In the genomic region with DNA sequence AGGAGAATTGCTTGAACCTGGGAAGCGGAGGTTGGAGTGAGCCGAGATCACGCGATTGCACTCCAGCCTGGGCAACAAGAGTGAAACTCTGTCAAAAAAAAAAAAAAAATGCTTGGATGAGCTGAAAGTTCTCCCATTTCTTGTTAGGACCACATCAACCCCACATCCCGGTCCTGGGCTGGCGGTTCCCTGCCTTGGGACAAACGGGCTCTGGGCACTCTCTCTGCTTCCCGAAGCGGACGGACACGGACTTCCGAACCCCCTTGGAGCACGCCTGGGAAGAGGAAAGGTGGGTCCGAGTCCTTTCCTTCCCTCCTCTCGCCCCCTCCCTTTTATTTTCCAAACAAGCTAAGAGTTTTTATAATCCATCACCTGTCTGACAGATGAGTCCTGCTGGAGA, we compare ENCODE assay signal across 21 cellular contexts.
DNase-seq lines count a peak whose midpoint lies in the region; TF ChIP-seq lines count a peak whose summit lies in the region.
"Had no signal": no experiment of that assay in that cellular context is flagged by ENCODE, and none has a peak within 500 bp of the region (broad histone marks: within the 10 kb centered on the region; RNA-seq: fewer than 3 reads in every experiment).

No MANE protein-coding gene starts in this region.

- no peak overlapping the region for H3K23ac ChIP-seq in H9 (ENCODE audit: insufficient read length, low read depth, low read length)

- H3K4me1 ChIP-seq in H9 (ENCODE audit: insufficient read depth, low read length) = no peaks in the 10 kb centered on the region
- H3K4me1 ChIP-seq in endodermal cell (ENCODE audit: control insufficient read depth, insufficient read depth, low read length) = no peaks in the 10 kb centered on the region
- no peaks in the 10 kb centered on the region for H3K4me1 ChIP-seq in osteoblast (ENCODE audit: insufficient read depth, low read length)
- H3K4me1 ChIP-seq: A549, BE2C, HAP-1 had no signal

- H3K27ac Mint-ChIP-seq in H9 (no peak overlapping the region), endodermal cell (no peak overlapping the region)
- H3K27ac Mint-ChIP-seq in activated CD4-positive, alpha-beta T cell treated with anti-CD3 and anti-CD28 coated beads, Interleukin-2, amount 10 ng/mL, durations not matched to agents 7 days and 5 days = no peak overlapping the region
- H3K27ac Mint-ChIP-seq: CD14-positive monocyte; CD4-positive, alpha-beta T cell; CD8-positive, alpha-beta memory T cell; GM23338; HFFc6 had no signal

- DNase-seq in H9 = peak; percentile 23
- peak; percentile 23 for DNase-seq in endodermal cell
- DNase-seq in osteoblast (ENCODE audit: insufficient read length, low spot score, missing footprints) = peak; percentile 59
- no peak for DNase-seq in NCI-H1092 (lab: John Stamatoyannopoulos, UW)
- no peak for DNase-seq in activated CD4-positive, alpha-beta T cell treated with anti-CD3 and anti-CD28 coated beads, Interleukin-2, amount 10 ng/mL, durations not matched to agents 7 days and 5 days
- DNase-seq in DMS53 treated with DMSO at 0.1 percent for 48 hours (lab: John Stamatoyannopoulos, UW; ENCODE audit: unreplicated experiment) = no peak
- DNase-seq: 8988T; ACHN; AML-193; BE2C; CD4-positive, alpha-beta T cell; CD8-positive, alpha-beta memory T cell; DMS 273 treated with DMSO at 0.1 percent for 48 hours; DMS79 treated with DMSO at 0.1 percent for 48 hours; GF-D8; HFFc6 had no signal

- H3K27ac ChIP-seq in H9 (ENCODE audit: insufficient read length, low read depth, low read length) = no peak overlapping the region
- H3K27ac ChIP-seq in endodermal cell (ENCODE audit: low read depth, low read length) = no peak overlapping the region
- no peak overlapping the region for H3K27ac ChIP-seq in osteoblast (ENCODE audit: low read depth, low read length)
- H3K27ac ChIP-seq: A549; BLaER1 treated with 17β-estradiol and CSF1 and Interleukin-3, amounts not matched to agents 10 nM and 100 nM had no signal

- H3K56ac ChIP-seq in H9 (ENCODE audit: insufficient read length, low read depth, low read length) = no peak overlapping the region

- H3K4me3 ChIP-seq in endodermal cell (ENCODE audit: low read length) (no peak overlapping the region), osteoblast (ENCODE audit: insufficient read depth, low read length) (no peak overlapping the region)
- H3K4me3 ChIP-seq: A549; BLaER1 treated with 17β-estradiol and CSF1 and Interleukin-3, amounts not matched to agents 10 nM and 100 nM; GM23338; HAP-1 had no signal

- no peak overlapping the region for H3K18ac ChIP-seq in H9 (ENCODE audit: insufficient read length, low read depth, low read length)

- H2BK5ac ChIP-seq in H9 (ENCODE audit: insufficient read length, low read length) = no peak overlapping the region

- H3K27me3 ChIP-seq in H9 (ENCODE audit: insufficient read depth, low read length) (no peaks in the 10 kb centered on the region), endodermal cell (ENCODE audit: control insufficient read depth, insufficient read depth, low read length, poor library complexity, severe bottlenecking) (no peaks in the 10 kb centered on the region), osteoblast (ENCODE audit: insufficient read depth, low read length) (no peaks in the 10 kb centered on the region)
- H3K27me3 ChIP-seq: BE2C had no signal

- no peaks in the 10 kb centered on the region for H3K79me2 ChIP-seq in H9 (ENCODE audit: insufficient read depth, low read length)
- no peaks in the 10 kb centered on the region for H3K79me2 ChIP-seq in osteoblast (ENCODE audit: insufficient read depth, low read length)

- POLR2A ChIA-PET in activated CD4-positive, alpha-beta T cell treated with anti-CD3 and anti-CD28 coated beads, Interleukin-2, amount 10 ng/mL, durations not matched to agents 7 days and 5 days (lab: Charles Lee) = no interaction called here

- H3K4me1 Mint-ChIP-seq in H9 = no peaks in the 10 kb centered on the region
- no peaks in the 10 kb centered on the region for H3K4me1 Mint-ChIP-seq in endodermal cell
- no peaks in the 10 kb centered on the region for H3K4me1 Mint-ChIP-seq in activated CD4-positive, alpha-beta T cell treated with anti-CD3 and anti-CD28 coated beads, Interleukin-2, amount 10 ng/mL, durations not matched to agents 7 days and 5 days
- H3K4me1 Mint-ChIP-seq: CD14-positive monocyte; CD8-positive, alpha-beta memory T cell; GM23338 had no signal

- H3K36me3 Mint-ChIP-seq in H9 (ENCODE audit: insufficient read depth in 1 of 3, low read depth in 3 of 3) = peaks cover 0 to 2% (median 0%) of the 10 kb centered on the region in 3 experiments; a peak in 1 of 7 replicates
- no peaks in the 10 kb centered on the region for H3K36me3 Mint-ChIP-seq in endodermal cell (ENCODE audit: low read depth)
- no peaks in the 10 kb centered on the region for H3K36me3 Mint-ChIP-seq in activated CD4-positive, alpha-beta T cell treated with anti-CD3 and anti-CD28 coated beads, Interleukin-2, amount 10 ng/mL, durations not matched to agents 7 days and 5 days (ENCODE audit: low read depth)
- H3K36me3 Mint-ChIP-seq: CD14-positive monocyte; CD8-positive, alpha-beta memory T cell had no signal

- H3K4me2 ChIP-seq in H9 (ENCODE audit: insufficient read depth, insufficient read length, low read length) (no peak overlapping the region), osteoblast (ENCODE audit: insufficient read depth, low read length) (no peak overlapping the region)
- H3K4me2 ChIP-seq: A549; BLaER1 treated with 17β-estradiol and CSF1 and Interleukin-3, amounts not matched to agents 10 nM and 100 nM; GM23338 had no signal

- H2BK12ac ChIP-seq in H9 (ENCODE audit: insufficient read length, low read depth, low read length) = no peak overlapping the region

- no peaks in the 10 kb centered on the region for H3K79me1 ChIP-seq in H9 (ENCODE audit: insufficient read depth, low read depth, low read length, poor library complexity, severe bottlenecking)

- H3K9ac ChIP-seq in H9 (ENCODE audit: extremely low read depth, insufficient read length, low read length) (no peak overlapping the region), endodermal cell (ENCODE audit: extremely low read depth, low read length, poor library complexity, severe bottlenecking) (no peak overlapping the region)
- H3K9ac ChIP-seq: BLaER1 treated with 17β-estradiol and CSF1 and Interleukin-3, amounts not matched to agents 10 nM and 100 nM had no signal

- CTCF ChIA-PET in activated CD4-positive, alpha-beta T cell treated with anti-CD3 and anti-CD28 coated beads, Interleukin-2, amount 10 ng/mL, durations not matched to agents 7 days and 5 days (lab: Charles Lee) = interaction anchor here (0.5 kb wide), 1 partner anchor 1647 kb away, joined by 3 read pairs; no protein-coding TSS in a partner anchor

- H3K9me3 Mint-ChIP-seq in H9 (peaks cover 2 to 7% of the 10 kb centered on the region in 2 experiments; a peak in 2 of 5 replicates), endodermal cell (peaks cover 11% of the 10 kb centered on the region)
- H3K9me3 Mint-ChIP-seq in activated CD4-positive, alpha-beta T cell treated with anti-CD3 and anti-CD28 coated beads, Interleukin-2, amount 10 ng/mL, durations not matched to agents 7 days and 5 days = no peaks in the 10 kb centered on the region
- H3K9me3 Mint-ChIP-seq: CD4-positive, alpha-beta T cell had no signal

- no peak overlapping the region for H4K91ac ChIP-seq in H9 (ENCODE audit: insufficient read length, low read depth, low read length)

- TF ChIP-seq CTCF in H9 (conservative IDR thresholded peaks at IDR 0.05) (no peak), endodermal cell (conservative IDR thresholded peaks at IDR 0.05) (no peak), osteoblast (IDR thresholded peaks at IDR 0.05; ENCODE audit: extremely low read depth, low read depth, low read length) (no peak)

- H3K4me3 Mint-ChIP-seq in H9 (no peak overlapping the region; a peak in 1 of 5 replicates), endodermal cell (no peak overlapping the region)
- H3K4me3 Mint-ChIP-seq in activated CD4-positive, alpha-beta T cell treated with anti-CD3 and anti-CD28 coated beads, Interleukin-2, amount 10 ng/mL, durations not matched to agents 7 days and 5 days = no peak overlapping the region
- H3K4me3 Mint-ChIP-seq: CD14-positive monocyte; CD4-positive, alpha-beta T cell; CD8-positive, alpha-beta memory T cell; GM23338; HFFc6 had no signal

- no peak overlapping the region for H4K8ac ChIP-seq in H9 (replicated peaks; ENCODE audit: insufficient read length, low read depth, low read length)

- WGBS in H9 (ENCODE audit: extremely low coverage, insufficient read length, low lambda C conversion rate) = no CpG with 5 or more reads among the region's 15 CpGs
- 92 to 94% methylated on average over 11 to 15 of the region's 15 CpGs for WGBS in endodermal cell (ENCODE audit: insufficient coverage in 1 of 2, insufficient read length in 1 of 2), 2 experiments

- no peak overlapping the region for H2BK120ac ChIP-seq in H9 (ENCODE audit: low read depth, low read length, poor library complexity, severe bottlenecking)

- no peak overlapping the region for H4K5ac ChIP-seq in H9 (ENCODE audit: insufficient read length, low read depth, low read length)

- no peaks in the 10 kb centered on the region for H3K9me3 ChIP-seq in H9 (ENCODE audit: control insufficient read depth, low read depth, low read length)
- no peaks in the 10 kb centered on the region for H3K9me3 ChIP-seq in endodermal cell (ENCODE audit: control insufficient read depth, low read length)
- H3K9me3 ChIP-seq in osteoblast (ENCODE audit: low read depth, low read length) = no peaks in the 10 kb centered on the region
- H3K9me3 ChIP-seq: A549, BE2C, HAP-1 had no signal

- H3K27me3 Mint-ChIP-seq in H9 (ENCODE audit: low read depth) = peaks cover 1% of the 10 kb centered on the region
- H3K27me3 Mint-ChIP-seq in endodermal cell (ENCODE audit: insufficient read depth) = no peaks in the 10 kb centered on the region
- no peaks in the 10 kb centered on the region for H3K27me3 Mint-ChIP-seq in activated CD4-positive, alpha-beta T cell treated with anti-CD3 and anti-CD28 coated beads, Interleukin-2, amount 10 ng/mL, durations not matched to agents 7 days and 5 days

- H2BK20ac ChIP-seq in H9 (ENCODE audit: low read depth, low read length, poor library complexity, severe bottlenecking) = no peak overlapping the region

- H3K4ac ChIP-seq in H9 (ENCODE audit: low read depth, low read length) = no peak overlapping the region

- no peak overlapping the region for H2BK15ac ChIP-seq in H9 (ENCODE audit: low read depth, low read length)

- H2AFZ ChIP-seq in H9 (ENCODE audit: low read length) (no peak overlapping the region), osteoblast (ENCODE audit: low read length) (no peak overlapping the region)
- H2AFZ ChIP-seq: GM23338 had no signal

- H3K36me3 ChIP-seq in endodermal cell (ENCODE audit: control insufficient read depth, insufficient read depth, low read length) = no peaks in the 10 kb centered on the region
- no peaks in the 10 kb centered on the region for H3K36me3 ChIP-seq in osteoblast (ENCODE audit: insufficient read depth, low read length)
- H3K36me3 ChIP-seq: BE2C; BLaER1 treated with 17β-estradiol and CSF1 and Interleukin-3, amounts not matched to agents 10 nM and 100 nM; HAP-1 had no signal

- no peaks in the 10 kb centered on the region for H3K23me2 ChIP-seq in H9 (ENCODE audit: insufficient read length, low read depth, low read length, poor library complexity, severe bottlenecking)

- H3T11ph ChIP-seq in H9 (ENCODE audit: low read length) = no peak overlapping the region

- H4K20me1 ChIP-seq in H9 (ENCODE audit: control insufficient read depth, insufficient read depth, insufficient read length) (no peaks in the 10 kb centered on the region), osteoblast (ENCODE audit: insufficient read depth, low read length) (no peaks in the 10 kb centered on the region)

- H3K14ac ChIP-seq in H9 (ENCODE audit: insufficient read depth, low read length) = no peak overlapping the region

- no peak overlapping the region for H2AK5ac ChIP-seq in H9 (ENCODE audit: insufficient read length, low read length)

Comparison
In these comparisons a context has a peak if more than half of its experiments do, and no peak if none do; other contexts are left out.
1. DNase-seq: peak in H9 (single experiment), endodermal cell (single experiment) and osteoblast (single experiment); none in NCI-H1092 (single experiment), activated CD4-positive, alpha-beta T cell treated with anti-CD3 and anti-CD28 coated beads, Interleukin-2, amount 10 ng/mL, durations not matched to agents 7 days and 5 days (single experiment) and DMS53 treated with DMSO at 0.1 percent for 48 hours (single experiment).